ENCODE assay signal across 1 cellular context in the genomic region with DNA sequence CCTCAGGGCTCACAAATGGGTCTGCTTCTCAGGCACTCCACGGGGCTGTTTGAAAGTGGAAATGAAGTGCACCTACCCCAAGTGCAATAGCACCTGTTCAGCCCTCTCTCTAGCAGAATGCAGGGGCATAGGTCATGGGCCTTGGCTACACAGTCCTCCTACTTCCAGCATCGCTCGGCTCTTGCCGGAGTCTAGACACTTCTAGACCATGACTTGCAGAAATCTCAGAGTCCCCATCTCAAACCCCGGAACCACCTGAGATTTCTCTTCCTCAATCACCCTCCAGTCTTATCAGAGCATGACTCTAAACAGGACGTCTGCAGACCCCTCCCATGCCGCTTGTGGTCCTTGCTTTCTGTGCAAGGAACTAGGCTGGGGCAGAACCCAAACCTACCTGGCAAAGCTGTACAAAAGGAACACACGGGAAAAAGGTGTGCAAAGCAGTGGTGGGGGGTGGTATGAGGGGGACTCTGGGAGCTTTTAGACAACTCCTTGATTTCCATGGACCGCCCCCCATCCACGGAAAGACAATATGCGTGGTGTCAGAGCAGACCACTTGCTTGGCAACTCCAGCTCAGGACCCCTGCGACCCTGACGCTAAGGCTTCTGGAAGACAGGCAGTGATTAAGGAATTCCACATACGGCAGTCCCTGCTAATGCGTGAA.
TF ChIP-seq lines count a peak whose summit lies in the region.

No MANE protein-coding gene starts in this region.

TF ChIP-seq in K562, 482 proteins besides CTCF, POLR2A, EP300 and RAD21 (continued from another document and continues in another):
- TF ChIP-seq, protein P1, sequence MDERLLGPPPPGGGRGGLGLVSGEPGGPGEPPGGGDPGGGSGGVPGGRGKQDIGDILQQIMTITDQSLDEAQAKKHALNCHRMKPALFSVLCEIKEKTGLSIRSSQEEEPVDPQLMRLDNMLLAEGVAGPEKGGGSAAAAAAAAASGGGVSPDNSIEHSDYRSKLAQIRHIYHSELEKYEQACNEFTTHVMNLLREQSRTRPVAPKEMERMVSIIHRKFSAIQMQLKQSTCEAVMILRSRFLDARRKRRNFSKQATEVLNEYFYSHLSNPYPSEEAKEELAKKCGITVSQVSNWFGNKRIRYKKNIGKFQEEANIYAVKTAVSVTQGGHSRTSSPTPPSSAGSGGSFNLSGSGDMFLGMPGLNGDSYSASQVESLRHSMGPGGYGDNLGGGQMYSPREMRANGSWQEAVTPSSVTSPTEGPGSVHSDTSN (CRISPR knock-in tag; IDR thresholded peaks at IDR 0.05; ENCODE audit: low read depth) = no peak
- TF ChIP-seq, protein P1 (tag; conservative IDR thresholded peaks at IDR 0.05; ENCODE audit: low read depth) = 0 out of 2 replicates have a peak, but pooled peaks have one; percentile 5
- TF ChIP-seq ZNF134 (CRISPR knock-in tag; conservative IDR thresholded peaks at IDR 0.05) (no peak), SRSF9 (IDR thresholded peaks at IDR 0.05; ENCODE audit: borderline replicate concordance, low read depth, low read length) (no peak), ZEB2 (IDR thresholded peaks at IDR 0.05) (peak; percentile 89), RB1 (IDR thresholded peaks at IDR 0.05; ENCODE audit: low read depth) (no peak), NELFE (IDR thresholded peaks at IDR 0.05; ENCODE audit: insufficient read depth, insufficient read length) (no peak), TAL1 (IDR thresholded peaks at IDR 0.05) (peak; percentile 23; the same call in 1 of the 2 replicates), SNIP1 (IDR thresholded peaks at IDR 0.05; ENCODE audit: low read depth) (no peak), L3MBTL2 (IDR thresholded peaks at IDR 0.05) (0 out of 2 replicates have a peak, but pooled peaks have one; percentile 9), DPF2 (IDR thresholded peaks at IDR 0.05) (peak; percentile 62), TBL1XR1 (IDR thresholded peaks at IDR 0.05; ENCODE audit: low read length in 2 of 2) (peak in 1 of 2 experiments; percentile 65; a peak in 1 of 4 replicates), SAP30 (IDR thresholded peaks at IDR 0.05; ENCODE audit: borderline replicate concordance, insufficient read depth, low read depth, low read length, poor library complexity, severe bottlenecking) (peak; percentile 25), FOXJ2 (tag; IDR thresholded peaks at IDR 0.05) (no peak), ZFP36 (IDR thresholded peaks at IDR 0.05; ENCODE audit: low read depth, low read length, partially characterized antibody) (peak; percentile 19), ZNF212 (CRISPR knock-in tag; IDR thresholded peaks at IDR 0.05) (no peak), TRIM24 (IDR thresholded peaks at IDR 0.05) (0 out of 4 replicates have a peak, but pooled peaks of 1 of the 2 experiments have one; percentile 28), MAFF (IDR thresholded peaks at IDR 0.05; ENCODE audit: low read length) (peak; percentile 87), ARID1B (IDR thresholded peaks at IDR 0.05) (peak; percentile 75), SMAD4 (CRISPR knock-in tag; conservative IDR thresholded peaks at IDR 0.05) (peak; percentile 85), JUND (IDR thresholded peaks at IDR 0.05; ENCODE audit: borderline replicate concordance, low read depth, low read length) (peak; percentile 40; the same call in 1 of the 2 replicates), JUND (tag; IDR thresholded peaks at IDR 0.05; ENCODE audit: borderline replicate concordance, low read depth, low read length) (no peak; the same call in 2 of the 3 replicates), GATAD2A (IDR thresholded peaks at IDR 0.05) (0 out of 2 replicates have a peak, but pooled peaks have one; percentile 40), MAFG (tag; conservative IDR thresholded peaks at IDR 0.05) (peak; percentile 96), ETV6 (IDR thresholded peaks at IDR 0.05; ENCODE audit: borderline replicate concordance in 1 of 2, low read depth in 2 of 2, low read length in 1 of 2) (peak in 1 of 2 experiments; percentile 41; a peak in 1 of 4 replicates), ETV6 (CRISPR knock-in tag; IDR thresholded peaks at IDR 0.05; ENCODE audit: borderline replicate concordance) (no peak), CBFA2T2 (conservative IDR thresholded peaks at IDR 0.05) (peak; percentile 22; the same call in 1 of the 2 replicates), CBX8 (IDR thresholded peaks at IDR 0.05; ENCODE audit: borderline replicate concordance, extremely low read depth, low read depth, low read length, poor library complexity, severe bottlenecking) (no peak), ZNF24 (IDR thresholded peaks at IDR 0.05) (no peak), RBM17 (IDR thresholded peaks at IDR 0.05; ENCODE audit: borderline replicate concordance, low read depth, low read length) (no peak), TBP (optimal IDR thresholded peaks at IDR 0.05; ENCODE audit: low read depth, low read length) (peak; percentile 24), GTF2E2 (tag; IDR thresholded peaks at IDR 0.05) (no peak), ZBED1 (IDR thresholded peaks at IDR 0.05) (no peak), C11orf30 (IDR thresholded peaks at IDR 0.05; ENCODE audit: low read depth) (peak; percentile 95), SPI1 (IDR thresholded peaks at IDR 0.05; ENCODE audit: borderline replicate concordance, low read depth, low read length) (peak; percentile 39; the same call in 1 of the 2 replicates), MAFK (IDR thresholded peaks at IDR 0.05; ENCODE audit: low read length) (peak; percentile 71), SMARCC2 (IDR thresholded peaks at IDR 0.05; ENCODE audit: low read depth) (no peak), ZBTB7A (IDR thresholded peaks at IDR 0.05; ENCODE audit: borderline replicate concordance, control insufficient read depth, low read depth, low read length) (peak; percentile 75; the same call in 1 of the 2 replicates), PHF21A (IDR thresholded peaks at IDR 0.05; ENCODE audit: borderline replicate concordance, low read depth) (0 out of 2 replicates have a peak, but pooled peaks have one; percentile 65), TCF3 (CRISPR knock-in tag; IDR thresholded peaks at IDR 0.05) (0 out of 2 replicates have a peak, but pooled peaks have one; percentile 11), NBN (IDR thresholded peaks at IDR 0.05; ENCODE audit: low read depth) (0 out of 2 replicates have a peak, but pooled peaks have one; percentile 48), EP400 (IDR thresholded peaks at IDR 0.05) (no peak), SOX6 (IDR thresholded peaks at IDR 0.05) (peak; percentile 51; the same call in 1 of the 2 replicates), NCOA4 (IDR thresholded peaks at IDR 0.05; ENCODE audit: partially characterized antibody) (no peak), CBFA2T3 (IDR thresholded peaks at IDR 0.05) (peak; percentile 69), NR2C1 (IDR thresholded peaks at IDR 0.05) (no peak; the same call in 1 of the 2 replicates), NR2C1 (tag; IDR thresholded peaks at IDR 0.05) (peak; percentile 67), KDM1A (IDR thresholded peaks at IDR 0.05) (peak; percentile 95 to 96), SMARCA4 (IDR thresholded peaks at IDR 0.05) (peak; percentile 69), NR2C2 (CRISPR knock-in tag; IDR thresholded peaks at IDR 0.05) (no peak), NR2C2 (tag; IDR thresholded peaks at IDR 0.05) (peak; percentile 67; the same call in 1 of the 2 replicates)
- TF ChIP-seq, protein P2, sequence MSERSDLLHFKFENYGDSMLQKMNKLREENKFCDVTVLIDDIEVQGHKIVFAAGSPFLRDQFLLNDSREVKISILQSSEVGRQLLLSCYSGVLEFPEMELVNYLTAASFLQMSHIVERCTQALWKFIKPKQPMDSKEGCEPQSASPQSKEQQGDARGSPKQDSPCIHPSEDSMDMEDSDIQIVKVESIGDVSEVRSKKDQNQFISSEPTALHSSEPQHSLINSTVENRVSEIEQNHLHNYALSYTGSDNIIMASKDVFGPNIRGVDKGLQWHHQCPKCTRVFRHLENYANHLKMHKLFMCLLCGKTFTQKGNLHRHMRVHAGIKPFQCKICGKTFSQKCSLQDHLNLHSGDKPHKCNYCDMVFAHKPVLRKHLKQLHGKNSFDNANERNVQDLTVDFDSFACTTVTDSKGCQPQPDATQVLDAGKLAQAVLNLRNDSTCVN (CRISPR knock-in tag; IDR thresholded peaks at IDR 0.05) = no peak
- TF ChIP-seq, protein P3, sequence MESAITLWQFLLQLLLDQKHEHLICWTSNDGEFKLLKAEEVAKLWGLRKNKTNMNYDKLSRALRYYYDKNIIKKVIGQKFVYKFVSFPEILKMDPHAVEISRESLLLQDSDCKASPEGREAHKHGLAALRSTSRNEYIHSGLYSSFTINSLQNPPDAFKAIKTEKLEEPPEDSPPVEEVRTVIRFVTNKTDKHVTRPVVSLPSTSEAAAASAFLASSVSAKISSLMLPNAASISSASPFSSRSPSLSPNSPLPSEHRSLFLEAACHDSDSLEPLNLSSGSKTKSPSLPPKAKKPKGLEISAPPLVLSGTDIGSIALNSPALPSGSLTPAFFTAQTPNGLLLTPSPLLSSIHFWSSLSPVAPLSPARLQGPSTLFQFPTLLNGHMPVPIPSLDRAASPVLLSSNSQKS (CRISPR knock-in tag; IDR thresholded peaks at IDR 0.05) = no peak
- TF ChIP-seq, protein P4, sequence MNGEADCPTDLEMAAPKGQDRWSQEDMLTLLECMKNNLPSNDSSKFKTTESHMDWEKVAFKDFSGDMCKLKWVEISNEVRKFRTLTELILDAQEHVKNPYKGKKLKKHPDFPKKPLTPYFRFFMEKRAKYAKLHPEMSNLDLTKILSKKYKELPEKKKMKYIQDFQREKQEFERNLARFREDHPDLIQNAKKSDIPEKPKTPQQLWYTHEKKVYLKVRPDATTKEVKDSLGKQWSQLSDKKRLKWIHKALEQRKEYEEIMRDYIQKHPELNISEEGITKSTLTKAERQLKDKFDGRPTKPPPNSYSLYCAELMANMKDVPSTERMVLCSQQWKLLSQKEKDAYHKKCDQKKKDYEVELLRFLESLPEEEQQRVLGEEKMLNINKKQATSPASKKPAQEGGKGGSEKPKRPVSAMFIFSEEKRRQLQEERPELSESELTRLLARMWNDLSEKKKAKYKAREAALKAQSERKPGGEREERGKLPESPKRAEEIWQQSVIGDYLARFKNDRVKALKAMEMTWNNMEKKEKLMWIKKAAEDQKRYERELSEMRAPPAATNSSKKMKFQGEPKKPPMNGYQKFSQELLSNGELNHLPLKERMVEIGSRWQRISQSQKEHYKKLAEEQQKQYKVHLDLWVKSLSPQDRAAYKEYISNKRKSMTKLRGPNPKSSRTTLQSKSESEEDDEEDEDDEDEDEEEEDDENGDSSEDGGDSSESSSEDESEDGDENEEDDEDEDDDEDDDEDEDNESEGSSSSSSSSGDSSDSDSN (IDR thresholded peaks at IDR 0.05; ENCODE audit: borderline replicate concordance in 1 of 2, low read depth in 2 of 2, low read length in 2 of 2) = peak in 1 of 2 experiments; percentile 45; a peak in 1 of 4 replicates
- TF ChIP-seq, protein P5, sequence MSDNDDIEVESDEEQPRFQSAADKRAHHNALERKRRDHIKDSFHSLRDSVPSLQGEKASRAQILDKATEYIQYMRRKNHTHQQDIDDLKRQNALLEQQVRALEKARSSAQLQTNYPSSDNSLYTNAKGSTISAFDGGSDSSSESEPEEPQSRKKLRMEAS (CRISPR knock-in tag; IDR thresholded peaks at IDR 0.05) = 0 out of 2 replicates have a peak, but pooled peaks have one; percentile 2
- TF ChIP-seq, protein P6, sequence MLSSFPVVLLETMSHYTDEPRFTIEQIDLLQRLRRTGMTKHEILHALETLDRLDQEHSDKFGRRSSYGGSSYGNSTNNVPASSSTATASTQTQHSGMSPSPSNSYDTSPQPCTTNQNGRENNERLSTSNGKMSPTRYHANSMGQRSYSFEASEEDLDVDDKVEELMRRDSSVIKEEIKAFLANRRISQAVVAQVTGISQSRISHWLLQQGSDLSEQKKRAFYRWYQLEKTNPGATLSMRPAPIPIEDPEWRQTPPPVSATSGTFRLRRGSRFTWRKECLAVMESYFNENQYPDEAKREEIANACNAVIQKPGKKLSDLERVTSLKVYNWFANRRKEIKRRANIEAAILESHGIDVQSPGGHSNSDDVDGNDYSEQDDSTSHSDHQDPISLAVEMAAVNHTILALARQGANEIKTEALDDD (IDR thresholded peaks at IDR 0.05) = no peak
- TF ChIP-seq, protein P7, sequence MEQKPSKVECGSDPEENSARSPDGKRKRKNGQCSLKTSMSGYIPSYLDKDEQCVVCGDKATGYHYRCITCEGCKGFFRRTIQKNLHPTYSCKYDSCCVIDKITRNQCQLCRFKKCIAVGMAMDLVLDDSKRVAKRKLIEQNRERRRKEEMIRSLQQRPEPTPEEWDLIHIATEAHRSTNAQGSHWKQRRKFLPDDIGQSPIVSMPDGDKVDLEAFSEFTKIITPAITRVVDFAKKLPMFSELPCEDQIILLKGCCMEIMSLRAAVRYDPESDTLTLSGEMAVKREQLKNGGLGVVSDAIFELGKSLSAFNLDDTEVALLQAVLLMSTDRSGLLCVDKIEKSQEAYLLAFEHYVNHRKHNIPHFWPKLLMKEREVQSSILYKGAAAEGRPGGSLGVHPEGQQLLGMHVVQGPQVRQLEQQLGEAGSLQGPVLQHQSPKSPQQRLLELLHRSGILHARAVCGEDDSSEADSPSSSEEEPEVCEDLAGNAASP (IDR thresholded peaks at IDR 0.05) = no peak
- TF ChIP-seq, protein P8, sequence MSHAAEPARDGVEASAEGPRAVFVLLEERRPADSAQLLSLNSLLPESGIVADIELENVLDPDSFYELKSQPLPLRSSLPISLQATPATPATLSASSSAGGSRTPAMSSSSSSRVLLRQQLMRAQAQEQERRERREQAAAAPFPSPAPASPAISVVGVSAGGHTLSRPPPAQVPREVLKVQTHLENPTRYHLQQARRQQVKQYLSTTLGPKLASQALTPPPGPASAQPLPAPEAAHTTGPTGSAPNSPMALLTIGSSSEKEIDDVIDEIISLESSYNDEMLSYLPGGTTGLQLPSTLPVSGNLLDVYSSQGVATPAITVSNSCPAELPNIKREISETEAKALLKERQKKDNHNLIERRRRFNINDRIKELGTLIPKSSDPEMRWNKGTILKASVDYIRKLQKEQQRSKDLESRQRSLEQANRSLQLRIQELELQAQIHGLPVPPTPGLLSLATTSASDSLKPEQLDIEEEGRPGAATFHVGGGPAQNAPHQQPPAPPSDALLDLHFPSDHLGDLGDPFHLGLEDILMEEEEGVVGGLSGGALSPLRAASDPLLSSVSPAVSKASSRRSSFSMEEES (CRISPR knock-in tag; IDR thresholded peaks at IDR 0.05) = no peak
- TF ChIP-seq, protein P9, sequence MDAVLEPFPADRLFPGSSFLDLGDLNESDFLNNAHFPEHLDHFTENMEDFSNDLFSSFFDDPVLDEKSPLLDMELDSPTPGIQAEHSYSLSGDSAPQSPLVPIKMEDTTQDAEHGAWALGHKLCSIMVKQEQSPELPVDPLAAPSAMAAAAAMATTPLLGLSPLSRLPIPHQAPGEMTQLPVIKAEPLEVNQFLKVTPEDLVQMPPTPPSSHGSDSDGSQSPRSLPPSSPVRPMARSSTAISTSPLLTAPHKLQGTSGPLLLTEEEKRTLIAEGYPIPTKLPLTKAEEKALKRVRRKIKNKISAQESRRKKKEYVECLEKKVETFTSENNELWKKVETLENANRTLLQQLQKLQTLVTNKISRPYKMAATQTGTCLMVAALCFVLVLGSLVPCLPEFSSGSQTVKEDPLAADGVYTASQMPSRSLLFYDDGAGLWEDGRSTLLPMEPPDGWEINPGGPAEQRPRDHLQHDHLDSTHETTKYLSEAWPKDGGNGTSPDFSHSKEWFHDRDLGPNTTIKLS (IDR thresholded peaks at IDR 0.05; ENCODE audit: borderline replicate concordance, low read depth) = peak; percentile 60; the same call in 1 of the 2 replicates
